In genomic region chr14:49688701-49689030, GRCh38 we compare ENCODE assay signal across 10 cellular contexts. TPM values are rescaled to one million over a fixed set of nuclear protein-coding genes. Genes with fewer than 3 reads are reported as not detected.
DNase-seq lines count a peak whose midpoint lies in the region; ATAC-seq, FAIRE-seq and TF ChIP-seq lines count a peak whose summit lies in the region.
"Had no signal": no experiment of that assay in that cellular context is flagged by ENCODE, and none has a peak within 500 bp of the region (broad histone marks: within the 10 kb centered on the region; RNA-seq: fewer than 3 reads in every experiment).

No MANE protein-coding gene starts in this region.

- no peak for ATAC-seq in stimulated activated naive B cell treated with anti-CD40 and anti-IgM and Interleukin-4, amounts not matched to agents 10 μg/mL and 1 μg/mL and 100 μg/mL, for 72 hours (replicated peaks)
- ATAC-seq in HG03108 (IDR thresholded peaks at IDR 0.05; ENCODE audit: unreplicated experiment) (no peak), GM21576 (IDR thresholded peaks at IDR 0.05; ENCODE audit: unreplicated experiment) (no peak)

- CTCF ChIA-PET in activated CD4-positive, alpha-beta memory T cell treated with anti-CD3 and anti-CD28 coated beads for 36 hours (lab: Charles Lee), result interaction anchor here (1.2 to 1.6 kb wide), 5 partner anchors 54 to 164 kb away, joined by 3 to 4 read pairs (median 3); partner anchors contain the start of genes DNAAF2, NEMF and RPS29

- H3K27me3 Mint-ChIP-seq in activated CD4-positive, alpha-beta memory T cell treated with anti-CD3 and anti-CD28 coated beads for 36 hours, result no peaks in the 10 kb centered on the region
- peaks cover 0 to 3% of the 10 kb centered on the region in 2 donors for H3K27me3 Mint-ChIP-seq in stimulated activated naive B cell treated with anti-CD40 and anti-IgM and Interleukin-4, amounts not matched to agents 10 μg/mL and 1 μg/mL and 100 μg/mL, for 72 hours

- peaks cover 5 to 8% of the 10 kb centered on the region in 2 donors for H3K4me1 ChIP-seq in kidney (ENCODE audit: control insufficient read depth in 1 of 2, insufficient read depth in 1 of 2, low read depth in 1 of 2, low read length in 2 of 2)

- H3K9ac ChIP-seq in kidney (ENCODE audit: low read length in 2 of 2), result peak overlapping the region in 1 of 2 donors; percentile 87

- POLR2A ChIA-PET in activated CD4-positive, alpha-beta memory T cell treated with anti-CD3 and anti-CD28 coated beads for 36 hours (lab: Charles Lee), result interaction anchor here (1.0 to 3.6 kb wide), 3 partner anchors 54 to 80 kb away, joined by 4 to 19 read pairs (median 8); partner anchors contain the start of gene KLHDC2

- peak overlapping the region; percentile 81 to 85 for H3K27ac ChIP-seq in kidney (ENCODE audit: low read depth in 2 of 2, low read length in 2 of 2)
- H3K27ac ChIP-seq: epithelial cell of prostate had no signal

- intact Hi-C loops in activated CD4-positive, alpha-beta memory T cell treated with anti-CD3 and anti-CD28 coated beads for 36 hours (cut with micrococcal nuclease), result loop anchor here (1.0 to 5.0 kb wide), 5 partner anchors 54 to 429 kb away; partner anchors contain the start of genes KLHDC2, NEMF, RPS29 and VCPKMT
- intact Hi-C loops in kidney (cut with DNase I), result no loop called here

- TF ChIP-seq CTCF in kidney (IDR thresholded peaks at IDR 0.05; ENCODE audit: borderline replicate concordance, extremely low read depth, insufficient read depth), result no peak

- H3K4me3 Mint-ChIP-seq in activated CD4-positive, alpha-beta memory T cell treated with anti-CD3 and anti-CD28 coated beads for 36 hours, result peak overlapping the region; percentile 92
- H3K4me3 Mint-ChIP-seq in stimulated activated naive B cell treated with anti-CD40 and anti-IgM and Interleukin-4, amounts not matched to agents 10 μg/mL and 1 μg/mL and 100 μg/mL, for 72 hours, result peak overlapping the region; percentile 79 to 90

- peaks cover 4% of the 10 kb centered on the region for H3K36me3 Mint-ChIP-seq in activated CD4-positive, alpha-beta memory T cell treated with anti-CD3 and anti-CD28 coated beads for 36 hours
- H3K36me3 Mint-ChIP-seq in stimulated activated naive B cell treated with anti-CD40 and anti-IgM and Interleukin-4, amounts not matched to agents 10 μg/mL and 1 μg/mL and 100 μg/mL, for 72 hours, result no peaks in the 10 kb centered on the region

- H3K9me3 Mint-ChIP-seq in activated CD4-positive, alpha-beta memory T cell treated with anti-CD3 and anti-CD28 coated beads for 36 hours, result no peaks in the 10 kb centered on the region
- no peaks in the 10 kb centered on the region for H3K9me3 Mint-ChIP-seq in stimulated activated naive B cell treated with anti-CD40 and anti-IgM and Interleukin-4, amounts not matched to agents 10 μg/mL and 1 μg/mL and 100 μg/mL, for 72 hours

- H3K9me3 ChIP-seq in kidney (ENCODE audit: control insufficient read depth in 1 of 2, low read length in 2 of 2), result no peaks in the 10 kb centered on the region

- H3K27ac Mint-ChIP-seq in activated CD4-positive, alpha-beta memory T cell treated with anti-CD3 and anti-CD28 coated beads for 36 hours, result peak overlapping the region; percentile 82
- no peak overlapping the region for H3K27ac Mint-ChIP-seq in stimulated activated naive B cell treated with anti-CD40 and anti-IgM and Interleukin-4, amounts not matched to agents 10 μg/mL and 1 μg/mL and 100 μg/mL, for 72 hours

- peak overlapping the region; percentile 82 for H3K4me3 ChIP-seq in kidney (ENCODE audit: low read length in 2 of 2)

- peaks cover 26% of the 10 kb centered on the region for H3K4me1 Mint-ChIP-seq in activated CD4-positive, alpha-beta memory T cell treated with anti-CD3 and anti-CD28 coated beads for 36 hours (ENCODE audit: low read depth)
- peaks cover 12 to 21% of the 10 kb centered on the region in 2 donors for H3K4me1 Mint-ChIP-seq in stimulated activated naive B cell treated with anti-CD40 and anti-IgM and Interleukin-4, amounts not matched to agents 10 μg/mL and 1 μg/mL and 100 μg/mL, for 72 hours

- FAIRE-seq in kidney (lab: Jason Lieb, UNC), result no peak
- FAIRE-seq: TTC549 had no signal

- DNase-seq in SHP77 treated with DMSO at 0.1 percent for 48 hours (lab: John Stamatoyannopoulos, UW) (peak; percentile 30), SHP77 (lab: John Stamatoyannopoulos, UW) (no peak), kidney (no peak), iPS-NIHi11 (ENCODE audit: low spot score) (no peak)
- DNase-seq in activated CD4-positive, alpha-beta memory T cell treated with anti-CD3 and anti-CD28 coated beads for 36 hours, result no peak
- no peak for DNase-seq in stimulated activated naive B cell treated with anti-CD40 and anti-IgM and Interleukin-4, amounts not matched to agents 10 μg/mL and 1 μg/mL and 100 μg/mL, for 72 hours

- no peaks in the 10 kb centered on the region for H3K36me3 ChIP-seq in kidney (ENCODE audit: control insufficient read depth in 1 of 2, insufficient read depth in 2 of 2, low read length in 2 of 2)

RNA-seq across cellular contexts. Expression of gene POLE2, which starts 0.7 kb away (rescaled TPM):
- 10 to 100 TPM; 41.3 to 43.4 TPM for total RNA-seq in activated CD4-positive, alpha-beta memory T cell treated with anti-CD3 and anti-CD28 coated beads for 36 hours
- total RNA-seq in kidney, result 2.6 TPM
- polyA plus RNA-seq in kidney (ENCODE audit: insufficient read depth, low read depth, low replicate concordance), result 0.58 TPM

RNA-seq across cellular contexts. Expression of gene KLHDC1, which starts 4.3 kb away (rescaled TPM):
- total RNA-seq in activated CD4-positive, alpha-beta memory T cell treated with anti-CD3 and anti-CD28 coated beads for 36 hours, result 1 to 10 TPM; 1.4 to 1.9 TPM
- 8.4 TPM for total RNA-seq in kidney
- 2.3 TPM for polyA plus RNA-seq in kidney (ENCODE audit: insufficient read depth, low read depth, low replicate concordance)

RNA-seq across cellular contexts. Expression of gene DNAAF2, which starts 53.6 kb away (rescaled TPM):
- total RNA-seq in activated CD4-positive, alpha-beta memory T cell treated with anti-CD3 and anti-CD28 coated beads for 36 hours, result 10 to 100 TPM in 1 of 2 experiments, 1 to 10 TPM in 1; 9.9 to 10.4 TPM
- total RNA-seq in kidney, result 7.7 TPM
- polyA plus RNA-seq in kidney (ENCODE audit: insufficient read depth, low read depth, low replicate concordance), result 6.9 TPM

Comparison
In these comparisons a context has a peak if more than half of its experiments do, and no peak if none do; other contexts are left out.
1. RNA of gene POLE2, which starts 0.7 kb away (total RNA-seq): 41.3 to 43.4 TPM in activated CD4-positive, alpha-beta memory T cell treated with anti-CD3 and anti-CD28 coated beads for 36 hours; 2.6 TPM in kidney (single experiment); every median in the first group is over 10 times any median in the second.